1 cellular context compared by ENCODE assay signal in the genomic region with DNA sequence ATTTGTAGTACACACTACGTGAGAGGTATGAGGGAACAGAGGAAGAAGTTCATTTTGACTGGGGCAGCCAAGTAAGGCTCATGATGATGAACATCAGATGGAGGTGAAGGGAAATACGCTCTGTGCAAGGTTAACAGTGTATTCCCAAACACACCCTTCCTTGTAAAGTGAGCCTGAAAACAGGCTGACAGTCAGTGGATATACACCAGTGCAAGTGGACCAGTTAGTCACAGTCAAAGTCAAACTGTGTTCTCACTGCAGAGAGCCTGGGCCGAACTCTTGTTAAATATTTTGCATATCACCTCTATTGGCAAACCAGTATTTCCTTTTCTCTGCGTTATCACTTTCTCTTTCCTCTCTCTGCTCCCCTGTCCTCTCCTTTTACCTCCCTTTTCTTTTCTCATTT.
TF ChIP-seq lines count a peak whose summit lies in the region.

No MANE protein-coding gene starts in this region.

TF ChIP-seq in GM23338, 12 proteins besides CTCF, POLR2A, EP300 and RAD21 (continued from another document):
- TF ChIP-seq, protein P1, sequence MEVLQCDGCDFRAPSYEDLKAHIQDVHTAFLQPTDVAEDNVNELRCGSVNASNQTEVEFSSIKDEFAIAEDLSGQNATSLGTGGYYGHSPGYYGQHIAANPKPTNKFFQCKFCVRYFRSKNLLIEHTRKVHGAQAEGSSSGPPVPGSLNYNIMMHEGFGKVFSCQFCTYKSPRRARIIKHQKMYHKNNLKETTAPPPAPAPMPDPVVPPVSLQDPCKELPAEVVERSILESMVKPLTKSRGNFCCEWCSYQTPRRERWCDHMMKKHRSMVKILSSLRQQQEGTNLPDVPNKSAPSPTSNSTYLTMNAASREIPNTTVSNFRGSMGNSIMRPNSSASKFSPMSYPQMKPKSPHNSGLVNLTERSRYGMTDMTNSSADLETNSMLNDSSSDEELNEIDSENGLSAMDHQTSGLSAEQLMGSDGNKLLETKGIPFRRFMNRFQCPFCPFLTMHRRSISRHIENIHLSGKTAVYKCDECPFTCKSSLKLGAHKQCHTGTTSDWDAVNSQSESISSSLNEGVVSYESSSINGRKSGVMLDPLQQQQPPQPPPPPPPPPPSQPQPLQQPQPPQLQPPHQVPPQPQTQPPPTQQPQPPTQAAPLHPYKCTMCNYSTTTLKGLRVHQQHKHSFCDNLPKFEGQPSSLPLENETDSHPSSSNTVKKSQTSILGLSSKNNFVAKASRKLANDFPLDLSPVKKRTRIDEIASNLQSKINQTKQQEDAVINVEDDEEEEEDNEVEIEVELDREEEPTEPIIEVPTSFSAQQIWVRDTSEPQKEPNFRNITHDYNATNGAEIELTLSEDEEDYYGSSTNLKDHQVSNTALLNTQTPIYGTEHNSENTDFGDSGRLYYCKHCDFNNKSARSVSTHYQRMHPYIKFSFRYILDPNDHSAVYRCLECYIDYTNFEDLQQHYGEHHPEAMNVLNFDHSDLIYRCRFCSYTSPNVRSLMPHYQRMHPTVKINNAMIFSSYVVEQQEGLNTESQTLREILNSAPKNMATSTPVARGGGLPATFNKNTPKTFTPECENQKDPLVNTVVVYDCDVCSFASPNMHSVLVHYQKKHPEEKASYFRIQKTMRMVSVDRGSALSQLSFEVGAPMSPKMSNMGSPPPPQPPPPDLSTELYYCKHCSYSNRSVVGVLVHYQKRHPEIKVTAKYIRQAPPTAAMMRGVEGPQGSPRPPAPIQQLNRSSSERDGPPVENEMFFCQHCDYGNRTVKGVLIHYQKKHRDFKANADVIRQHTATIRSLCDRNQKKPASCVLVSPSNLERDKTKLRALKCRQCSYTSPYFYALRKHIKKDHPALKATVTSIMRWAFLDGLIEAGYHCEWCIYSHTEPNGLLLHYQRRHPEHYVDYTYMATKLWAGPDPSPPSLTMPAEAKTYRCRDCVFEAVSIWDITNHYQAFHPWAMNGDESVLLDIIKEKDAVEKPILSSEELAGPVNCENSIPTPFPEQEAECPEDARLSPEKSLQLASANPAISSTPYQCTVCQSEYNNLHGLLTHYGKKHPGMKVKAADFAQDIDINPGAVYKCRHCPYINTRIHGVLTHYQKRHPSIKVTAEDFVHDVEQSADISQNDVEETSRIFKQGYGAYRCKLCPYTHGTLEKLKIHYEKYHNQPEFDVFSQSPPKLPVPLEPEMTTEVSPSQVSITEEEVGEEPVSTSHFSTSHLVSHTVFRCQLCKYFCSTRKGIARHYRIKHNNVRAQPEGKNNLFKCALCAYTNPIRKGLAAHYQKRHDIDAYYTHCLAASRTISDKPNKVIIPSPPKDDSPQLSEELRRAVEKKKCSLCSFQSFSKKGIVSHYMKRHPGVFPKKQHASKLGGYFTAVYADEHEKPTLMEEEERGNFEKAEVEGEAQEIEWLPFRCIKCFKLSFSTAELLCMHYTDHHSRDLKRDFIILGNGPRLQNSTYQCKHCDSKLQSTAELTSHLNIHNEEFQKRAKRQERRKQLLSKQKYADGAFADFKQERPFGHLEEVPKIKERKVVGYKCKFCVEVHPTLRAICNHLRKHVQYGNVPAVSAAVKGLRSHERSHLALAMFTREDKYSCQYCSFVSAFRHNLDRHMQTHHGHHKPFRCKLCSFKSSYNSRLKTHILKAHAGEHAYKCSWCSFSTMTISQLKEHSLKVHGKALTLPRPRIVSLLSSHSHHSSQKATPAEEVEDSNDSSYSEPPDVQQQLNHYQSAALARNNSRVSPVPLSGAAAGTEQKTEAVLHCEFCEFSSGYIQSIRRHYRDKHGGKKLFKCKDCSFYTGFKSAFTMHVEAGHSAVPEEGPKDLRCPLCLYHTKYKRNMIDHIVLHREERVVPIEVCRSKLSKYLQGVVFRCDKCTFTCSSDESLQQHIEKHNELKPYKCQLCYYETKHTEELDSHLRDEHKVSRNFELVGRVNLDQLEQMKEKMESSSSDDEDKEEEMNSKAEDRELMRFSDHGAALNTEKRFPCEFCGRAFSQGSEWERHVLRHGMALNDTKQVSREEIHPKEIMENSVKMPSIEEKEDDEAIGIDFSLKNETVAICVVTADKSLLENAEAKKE (CRISPR knock-in tag; IDR thresholded peaks at IDR 0.05) = no peak
- TF ChIP-seq ZNF114 (CRISPR knock-in tag; IDR thresholded peaks at IDR 0.05) (no peak), EZH2 (IDR thresholded peaks at IDR 0.05; ENCODE audit: low read depth, unreplicated experiment) (no peak), EZH2phosphoT487 (IDR thresholded peaks at IDR 0.05; ENCODE audit: unreplicated experiment) (no peak), ZNF331 (CRISPR knock-in tag; IDR thresholded peaks at IDR 0.05; ENCODE audit: low read depth) (no peak), POLR2AphosphoS5 (IDR thresholded peaks at IDR 0.05; ENCODE audit: low read depth) (no peak), CREB1 (CRISPR knock-in tag; IDR thresholded peaks at IDR 0.05; ENCODE audit: low read depth) (no peak), JUNB (IDR thresholded peaks at IDR 0.05; ENCODE audit: unreplicated experiment) (no peak), NANOG (IDR thresholded peaks at IDR 0.05; ENCODE audit: borderline replicate concordance) (no peak)
- TF ChIP-seq, protein P2, sequence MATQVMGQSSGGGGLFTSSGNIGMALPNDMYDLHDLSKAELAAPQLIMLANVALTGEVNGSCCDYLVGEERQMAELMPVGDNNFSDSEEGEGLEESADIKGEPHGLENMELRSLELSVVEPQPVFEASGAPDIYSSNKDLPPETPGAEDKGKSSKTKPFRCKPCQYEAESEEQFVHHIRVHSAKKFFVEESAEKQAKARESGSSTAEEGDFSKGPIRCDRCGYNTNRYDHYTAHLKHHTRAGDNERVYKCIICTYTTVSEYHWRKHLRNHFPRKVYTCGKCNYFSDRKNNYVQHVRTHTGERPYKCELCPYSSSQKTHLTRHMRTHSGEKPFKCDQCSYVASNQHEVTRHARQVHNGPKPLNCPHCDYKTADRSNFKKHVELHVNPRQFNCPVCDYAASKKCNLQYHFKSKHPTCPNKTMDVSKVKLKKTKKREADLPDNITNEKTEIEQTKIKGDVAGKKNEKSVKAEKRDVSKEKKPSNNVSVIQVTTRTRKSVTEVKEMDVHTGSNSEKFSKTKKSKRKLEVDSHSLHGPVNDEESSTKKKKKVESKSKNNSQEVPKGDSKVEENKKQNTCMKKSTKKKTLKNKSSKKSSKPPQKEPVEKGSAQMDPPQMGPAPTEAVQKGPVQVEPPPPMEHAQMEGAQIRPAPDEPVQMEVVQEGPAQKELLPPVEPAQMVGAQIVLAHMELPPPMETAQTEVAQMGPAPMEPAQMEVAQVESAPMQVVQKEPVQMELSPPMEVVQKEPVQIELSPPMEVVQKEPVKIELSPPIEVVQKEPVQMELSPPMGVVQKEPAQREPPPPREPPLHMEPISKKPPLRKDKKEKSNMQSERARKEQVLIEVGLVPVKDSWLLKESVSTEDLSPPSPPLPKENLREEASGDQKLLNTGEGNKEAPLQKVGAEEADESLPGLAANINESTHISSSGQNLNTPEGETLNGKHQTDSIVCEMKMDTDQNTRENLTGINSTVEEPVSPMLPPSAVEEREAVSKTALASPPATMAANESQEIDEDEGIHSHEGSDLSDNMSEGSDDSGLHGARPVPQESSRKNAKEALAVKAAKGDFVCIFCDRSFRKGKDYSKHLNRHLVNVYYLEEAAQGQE (IDR thresholded peaks at IDR 0.05; ENCODE audit: unreplicated experiment) = no peak
- TF ChIP-seq, protein P3, sequence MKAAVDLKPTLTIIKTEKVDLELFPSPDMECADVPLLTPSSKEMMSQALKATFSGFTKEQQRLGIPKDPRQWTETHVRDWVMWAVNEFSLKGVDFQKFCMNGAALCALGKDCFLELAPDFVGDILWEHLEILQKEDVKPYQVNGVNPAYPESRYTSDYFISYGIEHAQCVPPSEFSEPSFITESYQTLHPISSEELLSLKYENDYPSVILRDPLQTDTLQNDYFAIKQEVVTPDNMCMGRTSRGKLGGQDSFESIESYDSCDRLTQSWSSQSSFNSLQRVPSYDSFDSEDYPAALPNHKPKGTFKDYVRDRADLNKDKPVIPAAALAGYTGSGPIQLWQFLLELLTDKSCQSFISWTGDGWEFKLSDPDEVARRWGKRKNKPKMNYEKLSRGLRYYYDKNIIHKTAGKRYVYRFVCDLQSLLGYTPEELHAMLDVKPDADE (IDR thresholded peaks at IDR 0.05) = no peak
